17 cellular contexts compared by ENCODE assay signal in the genomic region with DNA sequence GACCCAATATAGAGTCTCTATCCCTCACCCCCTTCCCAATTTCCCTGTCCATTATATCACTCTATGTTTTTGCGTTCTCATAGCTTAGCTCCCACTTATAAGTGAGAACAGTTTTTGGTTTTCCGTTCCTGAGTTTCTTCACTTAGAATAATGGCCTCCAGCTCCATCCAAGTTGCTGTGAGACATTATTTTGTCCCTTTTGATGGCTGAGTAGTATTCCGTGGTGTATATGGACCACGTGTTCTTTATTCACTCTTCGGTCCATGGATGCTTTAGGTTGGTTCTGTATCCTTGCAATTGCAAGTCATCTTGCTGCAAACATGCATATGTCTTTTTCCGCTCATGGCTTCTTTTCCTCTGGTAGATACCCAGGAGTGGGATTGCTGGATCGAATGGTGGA. TPM values are rescaled to one million over a fixed set of nuclear protein-coding genes. Genes with fewer than 3 reads are reported as not detected.
DNase-seq lines count a peak whose midpoint lies in the region; ATAC-seq, FAIRE-seq and TF ChIP-seq lines count a peak whose summit lies in the region.
"Had no signal": no experiment of that assay in that cellular context is flagged by ENCODE, and none has a peak within 500 bp of the region (broad histone marks: within the 10 kb centered on the region; RNA-seq: fewer than 3 reads in every experiment).

No MANE protein-coding gene starts in this region.

- H3K36me3 Mint-ChIP-seq in activated naive CD4-positive, alpha-beta T cell treated with anti-CD3 and anti-CD28 coated beads, Interleukin-2, amount 50 U/mL, for 24 hours = peaks cover 5% of the 10 kb centered on the region
- H3K36me3 Mint-ChIP-seq in activated T-helper 17 cell treated with anti-CD3 and anti-CD28 coated beads, Interleukin-2, amount 50 U/mL, for 72 hours (ENCODE audit: low read depth) = peaks cover 18% of the 10 kb centered on the region
- H3K36me3 Mint-ChIP-seq in progenitor cell of endocrine pancreas (ENCODE audit: insufficient read depth) = peaks cover 2% of the 10 kb centered on the region

- no peaks in the 10 kb centered on the region for H3K27me3 ChIP-seq in GM12878 (replicated peaks in 1 of 2; ENCODE audit: control insufficient read depth in 2 of 2, insufficient read depth in 2 of 2, low read length in 1 of 2)
- H3K27me3 ChIP-seq in parathyroid adenoma (ENCODE audit: control insufficient read depth, insufficient read depth, low read length) = no peaks in the 10 kb centered on the region

- H2AFZ ChIP-seq in GM12878 (ENCODE audit: control insufficient read depth, low read depth, low read length) = no peak overlapping the region
- H2AFZ ChIP-seq in parathyroid adenoma = no peak overlapping the region

- H3K9ac ChIP-seq in GM12878 (ENCODE audit: control insufficient read depth, insufficient read depth, low read length) (no peak overlapping the region), parathyroid adenoma (no peak overlapping the region)

- FAIRE-seq in GM12878 (lab: Jason Lieb, UNC) = no peak

- CTCF ChIA-PET in GM12878 (lab: Yijun Ruan, JAX) = interaction anchor here (1.5 to 1.7 kb wide), 3 partner anchors 51 to 111 kb away, joined by 5 to 10 read pairs (median 6); no protein-coding TSS in a partner anchor

- H3K79me2 ChIP-seq in GM12878 (ENCODE audit: control insufficient read depth, insufficient read depth, low read length) (peaks cover 87% of the 10 kb centered on the region), parathyroid adenoma (peaks cover 43% of the 10 kb centered on the region)

- H4K20me1 ChIP-seq in GM12878 (ENCODE audit: control insufficient read depth, insufficient read depth) = no peaks in the 10 kb centered on the region

- H3K4me3 Mint-ChIP-seq in activated naive CD4-positive, alpha-beta T cell treated with anti-CD3 and anti-CD28 coated beads, Interleukin-2, amount 50 U/mL, for 24 hours = peak overlapping the region; percentile 33
- peak overlapping the region; percentile 96 for H3K4me3 Mint-ChIP-seq in activated T-helper 17 cell treated with anti-CD3 and anti-CD28 coated beads, Interleukin-2, amount 50 U/mL, for 72 hours
- no peak overlapping the region for H3K4me3 Mint-ChIP-seq in progenitor cell of endocrine pancreas (ENCODE audit: low read depth)

- H3K4me2 ChIP-seq in GM12878 (ENCODE audit: control insufficient read depth, insufficient read depth) (peak overlapping the region; percentile 3; the same call in 1 of the 2 replicates), parathyroid adenoma (ENCODE audit: low read length) (peak overlapping the region; percentile 59)

- no peaks in the 10 kb centered on the region for H3K27me3 Mint-ChIP-seq in activated naive CD4-positive, alpha-beta T cell treated with anti-CD3 and anti-CD28 coated beads, Interleukin-2, amount 50 U/mL, for 24 hours
- H3K27me3 Mint-ChIP-seq in activated T-helper 17 cell treated with anti-CD3 and anti-CD28 coated beads, Interleukin-2, amount 50 U/mL, for 72 hours = no peaks in the 10 kb centered on the region
- peaks cover 4% of the 10 kb centered on the region for H3K27me3 Mint-ChIP-seq in progenitor cell of endocrine pancreas

- H3K4me3 ChIP-seq in GM12878 (peak overlapping the region; percentile 62; the same call in 1 of the 2 replicates), parathyroid adenoma (ENCODE audit: low read depth, low read length) (no peak overlapping the region)

- no peak for DNase-seq in activated naive CD4-positive, alpha-beta T cell treated with anti-CD3 and anti-CD28 coated beads, Interleukin-2, amount 50 U/mL, for 16 hours
- DNase-seq in GM12878 (ENCODE audit: low read depth, low spot score) (no peak), progenitor cell of endocrine pancreas (ENCODE audit: low spot score, unreplicated experiment) (no peak), amniotic stem cell (lab: John Stamatoyannopoulos, UW) (no peak), NAMALWA (ENCODE audit: low spot score) (no peak)
- DNase-seq: ACHN, C1 segment of cervical spinal cord, DMS79, NCI-H1417 treated with DMSO at 0.1 percent for 48 hours, NCI-H187 treated with DMSO at 0.1 percent for 48 hours, NCI-H2227 treated with DMSO at 0.1 percent for 48 hours, NCI-H510A treated with DMSO at 0.1 percent for 48 hours, NCI-H82, OCI-M1 had no signal

- H3K27ac ChIP-seq in GM12878 (ENCODE audit: control insufficient read depth, insufficient read depth) (no peak overlapping the region), parathyroid adenoma (peak overlapping the region; percentile 65)

- intact Hi-C loops in GM12878 (cut with micrococcal nuclease; ENCODE audit: unreplicated experiment) = loop anchor here (2.0 kb wide), 1 partner anchor 52 kb away; no protein-coding TSS in a partner anchor

- TF ChIP-seq POLR2A in GM12878 (IDR thresholded peaks at IDR 0.05; ENCODE audit: low read depth, low read length) = no peak

- RAD21 ChIA-PET in GM12878 (lab: Charles Lee; ENCODE audit: unreplicated experiment) = interaction anchor here (1.4 to 2.3 kb wide), 4 partner anchors 20 to 113 kb away, joined by 3 to 12 read pairs (median 6); no protein-coding TSS in a partner anchor

- H3K9me3 ChIP-seq in GM12878 (replicated peaks; ENCODE audit: control insufficient read depth, insufficient read depth, low read length) (no peaks in the 10 kb centered on the region), parathyroid adenoma (ENCODE audit: control insufficient read depth, low read length) (no peaks in the 10 kb centered on the region)

- H3K36me3 ChIP-seq in GM12878 (ENCODE audit: control insufficient read depth in 2 of 2, insufficient read depth in 2 of 2, low read length in 1 of 2) (peaks cover 0 to 6% of the 10 kb centered on the region in 2 experiments; a peak in 3 of 4 replicates), parathyroid adenoma (ENCODE audit: control insufficient read depth, insufficient read depth, low read length) (no peaks in the 10 kb centered on the region)

- no peaks in the 10 kb centered on the region for H3K9me3 Mint-ChIP-seq in activated naive CD4-positive, alpha-beta T cell treated with anti-CD3 and anti-CD28 coated beads, Interleukin-2, amount 50 U/mL, for 24 hours
- H3K9me3 Mint-ChIP-seq in activated T-helper 17 cell treated with anti-CD3 and anti-CD28 coated beads, Interleukin-2, amount 50 U/mL, for 72 hours = no peaks in the 10 kb centered on the region
- H3K9me3 Mint-ChIP-seq in progenitor cell of endocrine pancreas (ENCODE audit: low read depth) = no peaks in the 10 kb centered on the region

- no peak for TF ChIP-seq CTCF in GM12878 (IDR thresholded peaks at IDR 0.05 in 2 of 3, conservative IDR thresholded peaks at IDR 0.05 in 1 of 3; ENCODE audit: control insufficient read depth in 2 of 3, extremely low read depth in 1 of 3, insufficient read depth in 1 of 3, low read depth in 3 of 3, low read length in 3 of 3)
- no peak for TF ChIP-seq CTCF in parathyroid adenoma (IDR thresholded peaks at IDR 0.05)
- TF ChIP-seq CTCF in progenitor cell of endocrine pancreas (IDR thresholded peaks at IDR 0.05; ENCODE audit: unreplicated experiment) = no peak

- TF ChIP-seq RAD21 in GM12878 (IDR thresholded peaks at IDR 0.05; ENCODE audit: insufficient read depth, low read depth, low read length) = no peak

- H3K4me1 ChIP-seq in GM12878 (ENCODE audit: control insufficient read depth, insufficient read depth, low read length) (peaks cover 32% of the 10 kb centered on the region), parathyroid adenoma (peaks cover 25% of the 10 kb centered on the region)

- H3K4me1 Mint-ChIP-seq in activated naive CD4-positive, alpha-beta T cell treated with anti-CD3 and anti-CD28 coated beads, Interleukin-2, amount 50 U/mL, for 24 hours = peaks cover 74% of the 10 kb centered on the region
- peaks cover 47% of the 10 kb centered on the region for H3K4me1 Mint-ChIP-seq in activated T-helper 17 cell treated with anti-CD3 and anti-CD28 coated beads, Interleukin-2, amount 50 U/mL, for 72 hours
- peaks cover 20% of the 10 kb centered on the region for H3K4me1 Mint-ChIP-seq in progenitor cell of endocrine pancreas (ENCODE audit: low read depth)

- POLR2A ChIA-PET in GM12878 (lab: Charles Lee) = interaction anchor here (0.6 to 1.2 kb wide), 2 partner anchors 21 to 101 kb away, joined by 3 read pairs; no protein-coding TSS in a partner anchor

- H3K27ac Mint-ChIP-seq in activated naive CD4-positive, alpha-beta T cell treated with anti-CD3 and anti-CD28 coated beads, Interleukin-2, amount 50 U/mL, for 24 hours = peak overlapping the region; percentile 46
- no peak overlapping the region for H3K27ac Mint-ChIP-seq in activated T-helper 17 cell treated with anti-CD3 and anti-CD28 coated beads, Interleukin-2, amount 50 U/mL, for 72 hours
- H3K27ac Mint-ChIP-seq in progenitor cell of endocrine pancreas = no peak overlapping the region

- BruUV-seq in GM12878 (replicated peaks; lab: Mats Ljungman, UMichigan) = no TSS peak

- no peak for ATAC-seq in activated T-helper 17 cell treated with anti-CD3 and anti-CD28 coated beads, Interleukin-2, amount 50 U/mL, for 72 hours (replicated peaks)
- no peak for ATAC-seq in GM12878

- 100% methylated on average over 7 of the region's 7 CpGs for WGBS in GM12878 (ENCODE audit: insufficient coverage, insufficient replicate concordance, low lambda C conversion rate, missing lambda C conversion rate)

- SMC1A ChIA-PET in GM12878 (lab: Charles Lee; ENCODE audit: uncharacterized antibody, unreplicated experiment) = interaction anchor here (1.0 to 1.7 kb wide), 5 partner anchors 17 to 108 kb away, joined by 3 to 6 read pairs (median 3); no protein-coding TSS in a partner anchor

- TF ChIP-seq EP300 in GM12878 (IDR thresholded peaks at IDR 0.05; ENCODE audit: borderline replicate concordance in 1 of 2, control insufficient read depth in 1 of 2, low read depth in 2 of 2, low read length in 2 of 2) = no peak

- in situ Hi-C loops in GM12878 (cut with MboI) = no loop called here

RNA-seq across cellular contexts. Expression of a gene that starts 54.3 kb away (rescaled TPM):
- total RNA-seq in activated T-helper 17 cell treated with anti-CD3 and anti-CD28 coated beads, Interleukin-2, amount 50 U/mL, for 72 hours = 10 to 100 TPM; 44.8 to 100.0 TPM
- total RNA-seq in GM12878 (2013; cell fraction: nucleolus; rRNA removed) = 212 and 233 TPM in 2 replicates
- total RNA-seq in GM12878 (2014; rRNA removed) (46.9 and 47.8 TPM in 2 replicates), GM12878 (2014; rRNA removed; fragmentation: Illumina TruSeq; extraction: Trizol) (26.1 and 28.2 TPM in 2 replicates), GM12878 (2021) (89.5 and 110 TPM in 2 replicates), progenitor cell of endocrine pancreas (50.5 and 55.2 TPM in 2 replicates)
- polyA plus RNA-seq in GM12878 (2011; ENCODE audit: low read depth) = 17.3 TPM
- polyA plus RNA-seq in GM12878 (2011; rRNA removed) (27.6 and 47.8 TPM in 2 replicates), GM12878 (2014; fragmentation: Illumina TruSeq; extraction: Trizol) (19.0 and 28.7 TPM in 2 replicates), GM12878 (2014; fragmentation: Nextera tagmentation; extraction: Ambion mirVana) (1 to 10 TPM; 1.2 to 3.7 TPM), GM12878 (2014; rRNA removed) (50.0 and 53.6 TPM in 2 replicates), GM12878 (2016; fragmentation: Nextera tagmentation; extraction: Ambion mirVana) (10 to 100 TPM; 17.5 to 33.0 TPM)
- polyA plus RNA-seq in GM12878 (2011; cell fraction: cytosol; rRNA removed) = 59.2 and 60.5 TPM in 2 replicates
- 80.2 and 83.8 TPM in 2 replicates for polyA plus RNA-seq in GM12878 (2011; cell fraction: nucleus; rRNA removed)
- 36.8 and 49.6 TPM in 2 replicates for polyA plus RNA-seq in GM12878 (2012)
- 62.2 and 76.5 TPM in 2 replicates for polyA minus RNA-seq in GM12878 (2011; rRNA and poly(A)+ RNA removed)
- polyA minus RNA-seq in GM12878 (2011; cell fraction: cytosol; rRNA and poly(A)+ RNA removed) = 24.3 and 30.6 TPM in 2 replicates
- polyA minus RNA-seq in GM12878 (2011; cell fraction: nucleus; rRNA and poly(A)+ RNA removed) = 23.3 and 43.3 TPM in 2 replicates
